In the genomic region with DNA sequence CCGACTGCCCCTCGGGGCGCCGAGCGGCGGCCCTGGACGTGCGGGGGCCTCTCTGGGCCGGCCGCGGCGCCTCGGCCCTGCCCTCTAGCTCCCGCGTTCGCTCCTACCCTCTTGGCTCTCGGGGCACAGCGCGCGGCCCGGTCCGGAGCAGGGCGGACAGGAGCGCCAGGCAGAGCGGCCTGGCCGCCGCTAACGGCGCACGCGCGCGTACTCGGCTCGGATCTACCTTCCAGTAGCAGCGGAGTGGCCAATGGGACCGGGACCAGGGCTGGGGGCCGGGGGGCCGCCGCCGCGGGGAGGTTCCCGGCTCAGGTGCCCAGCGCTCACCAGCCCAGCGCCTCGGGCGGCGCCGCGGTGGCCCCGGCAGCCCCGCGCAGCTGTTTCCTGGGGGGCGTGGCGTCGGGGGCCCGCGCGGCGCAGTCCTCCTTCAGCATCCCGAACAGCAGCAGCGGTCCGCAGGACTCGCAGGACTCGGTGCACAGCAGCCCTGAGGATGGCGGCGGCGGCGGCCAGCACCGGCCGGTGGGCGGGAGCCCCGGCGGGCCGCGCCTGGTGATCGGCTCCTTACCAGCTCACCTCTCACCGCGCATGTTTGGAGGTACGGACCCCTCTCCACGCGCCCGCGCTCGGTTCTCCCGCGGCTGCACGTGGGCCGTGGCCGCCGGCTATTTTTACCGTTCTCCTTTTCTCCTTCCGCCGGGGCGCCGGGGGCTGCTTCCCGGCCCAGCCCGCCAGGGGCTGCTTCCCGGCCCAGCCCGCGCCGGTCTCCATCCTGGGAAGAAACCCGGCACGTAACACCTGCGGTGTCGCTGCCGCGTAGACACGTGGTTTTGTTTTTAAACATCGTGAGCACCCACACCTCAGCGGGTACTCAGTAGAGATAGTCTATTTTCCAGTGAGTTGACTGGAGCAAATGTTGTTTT, we compare ENCODE assay signal across 8 cellular contexts.
A peak's percentile ranks its signal among the peaks of the same experiment; 100 is the strongest.
DNase-seq lines count a peak whose midpoint lies in the region; ATAC-seq and TF ChIP-seq lines count a peak whose summit lies in the region.
"Not testable (repeated sequence)": the region's sequence is repeated elsewhere in the genome, so short reads cannot be mapped to it uniquely, and the experiment has no call there.

No MANE protein-coding gene starts in this region.

- CTCF ChIA-PET in Caco-2 (lab: Charles Lee), result not testable (repeated sequence)

- H2BK120ac ChIP-seq in mesendoderm (ENCODE audit: low read depth, low read length), result not testable (repeated sequence)

- not testable (repeated sequence) for H3K4me2 ChIP-seq in mesendoderm (ENCODE audit: low read length)

- not testable (repeated sequence) for H2BK5ac ChIP-seq in mesendoderm (ENCODE audit: low read length)

- H3K18ac ChIP-seq in mesendoderm (ENCODE audit: low read length), result peak overlapping the region; percentile 73

- H3K4me3 ChIP-seq in Caco-2 (ENCODE audit: low read depth, low read length) (peak overlapping the region; percentile 69), mesendoderm (ENCODE audit: low read length) (peak overlapping the region; percentile 40)

- TF ChIP-seq CTCF in Caco-2 (IDR thresholded peaks at IDR 0.05; ENCODE audit: insufficient read depth in 1 of 2, low read depth in 1 of 2, low read length in 1 of 2, severe bottlenecking in 1 of 2, unreplicated experiment in 1 of 2), result not testable (repeated sequence)

- H2BK15ac ChIP-seq in mesendoderm (replicated peaks; ENCODE audit: low read depth), result not testable (repeated sequence)

- peak overlapping the region; percentile 89 for H3K27ac ChIP-seq in mesendoderm (ENCODE audit: low read depth, low read length)

- not testable (repeated sequence) for BruUV-seq in Caco-2 (replicated peaks; lab: Mats Ljungman, UMichigan)

- not testable (repeated sequence) for H3K23ac ChIP-seq in mesendoderm (ENCODE audit: low read length)

- H3K9me3 ChIP-seq in Caco-2, result not testable (repeated sequence)

- no CpG with 5 or more reads among the region's 111 CpGs for WGBS in mesendoderm (ENCODE audit: extremely low coverage, insufficient coverage, low lambda C conversion rate)

- H3K36me3 ChIP-seq in Caco-2 (ENCODE audit: control insufficient read depth, insufficient read depth, low read length); mesendoderm (ENCODE audit: control insufficient read depth, insufficient read depth, low read length): not testable (repeated sequence)

- peak overlapping the region; percentile 89 for H3K56ac ChIP-seq in mesendoderm (ENCODE audit: low read length)

- POLR2A ChIA-PET in Caco-2 (lab: Charles Lee), result interaction anchor here (0.6 kb wide), 1 partner anchor 230 kb away, joined by 4 read pairs; no protein-coding TSS in a partner anchor

- not testable (repeated sequence) for H3K9me3 Mint-ChIP-seq in Caco-2 (ENCODE audit: unreplicated experiment)

- H3K4me3 Mint-ChIP-seq in Caco-2 (ENCODE audit: unreplicated experiment), result peak overlapping the region; percentile 69

- not testable (repeated sequence) for H3K27me3 Mint-ChIP-seq in Caco-2 (ENCODE audit: insufficient read depth, unreplicated experiment)

- not testable (repeated sequence) for H3K79me2 ChIP-seq in mesendoderm (ENCODE audit: control insufficient read depth, insufficient read depth, low read length)

- not testable (repeated sequence) for H4K5ac ChIP-seq in mesendoderm (ENCODE audit: low read length)

- H3K9ac ChIP-seq in mesendoderm (ENCODE audit: low read length), result peak overlapping the region; percentile 76

- not testable (repeated sequence) for H3K4me1 Mint-ChIP-seq in Caco-2 (ENCODE audit: low read depth, unreplicated experiment)

- H3K79me1 ChIP-seq in mesendoderm (ENCODE audit: low read length), result not testable (repeated sequence)

- H3K27me3 ChIP-seq in Caco-2 (replicated peaks; ENCODE audit: control insufficient read depth, insufficient read depth, low read length); mesendoderm (ENCODE audit: insufficient read depth, low read length, poor library complexity): not testable (repeated sequence)

- ATAC-seq in GM21447 (IDR thresholded peaks at IDR 0.05; ENCODE audit: unreplicated experiment), result peak; percentile 58

- H2AK5ac ChIP-seq in mesendoderm (ENCODE audit: low read length), result not testable (repeated sequence)

- not testable (repeated sequence) for H3K27ac Mint-ChIP-seq in Caco-2 (ENCODE audit: unreplicated experiment)

- intact Hi-C loops in Caco-2 (cut with micrococcal nuclease; ENCODE audit: unreplicated experiment), result not testable (repeated sequence)

- not testable (repeated sequence) for H3K36me3 Mint-ChIP-seq in Caco-2 (ENCODE audit: insufficient read depth, unreplicated experiment)

- peak overlapping the region; percentile 43 for H3K4ac ChIP-seq in mesendoderm (ENCODE audit: low read depth, low read length)

- not testable (repeated sequence) for H3K4me1 ChIP-seq in Caco-2; mesendoderm (ENCODE audit: control insufficient read depth, low read depth, low read length)

- H4K8ac ChIP-seq in mesendoderm (ENCODE audit: low read depth, low read length), result not testable (repeated sequence)

- DNase-seq in Caco-2 (peak; percentile 71 to 80), HS-5 (ENCODE audit: low read depth) (peak; percentile 30), NOMO-1 treated with dmso at 0.1 percent for 144 hours (lab: John Stamatoyannopoulos, UW; ENCODE audit: unreplicated experiment) (peak; percentile 18), activated T-cell treated with anti-CD3 and anti-CD28 coated beads for 1 hour (ENCODE audit: low read depth) (peak; percentile 26), epidermal melanocyte (ENCODE audit: insufficient read length, low spot score) (peak; percentile 18), mesendoderm (peak; percentile 77)
- DNase-seq in stimulated activated CD8-positive, alpha-beta memory T cell treated with anti-CD3 and anti-CD28 coated beads, Interleukin-12 subunit alpha, Interleukin-12 subunit beta, amount 100 ng/mL, for 4 hours (ENCODE audit: low read depth), result peak; percentile 6

Comparison
In these comparisons a context has a peak if more than half of its experiments do, and no peak if none do; other contexts are left out.
1. Peak in every context shown above with its lines: DNase-seq, ATAC-seq, H3K4me3 ChIP-seq and H3K27ac ChIP-seq.
2. DNase-seq: peak in every context shown above with its lines; median percentile 77 in mesendoderm; 76 in Caco-2; 30 in HS-5; 26 in activated T-cell treated with anti-CD3 and anti-CD28 coated beads for 1 hour; 18 in NOMO-1 treated with dmso at 0.1 percent for 144 hours; 18 in epidermal melanocyte; 6 in stimulated activated CD8-positive, alpha-beta memory T cell treated with anti-CD3 and anti-CD28 coated beads, Interleukin-12 subunit alpha, Interleukin-12 subunit beta, amount 100 ng/mL, for 4 hours.